8 cellular contexts compared by ENCODE assay signal in genomic region chr6:43772571-43773049, GRCh38. TPM values are rescaled to one million over a fixed set of nuclear protein-coding genes. Genes with fewer than 3 reads are reported as not detected.
DNase-seq lines count a peak whose midpoint lies in the region; ATAC-seq and TF ChIP-seq lines count a peak whose summit lies in the region.

No MANE protein-coding gene starts in this region.

- WGBS in heart right ventricle, 2 donors = 19 to 43% methylated on average over 7 of the region's 7 CpGs

- no peak for TF ChIP-seq CTCF in heart right ventricle (IDR thresholded peaks at IDR 0.05)

- H3K36me3 ChIP-seq in heart right ventricle = peaks cover 0 to 33% (median 4%) of the 10 kb centered on the region in 9 donors

- peak overlapping the region; percentile 85 to 98 (median 94) for H3K4me3 ChIP-seq in heart right ventricle

- H3K4me3 Mint-ChIP-seq in activated naive CD4-positive, alpha-beta T cell treated with anti-CD3 and anti-CD28 coated beads, Interleukin-2, amount 10 ng/mL, durations not matched to agents 7 days and 5 days = peak overlapping the region; percentile 96
- peak overlapping the region; percentile 80 for H3K4me3 Mint-ChIP-seq in activated CD8-positive, alpha-beta T cell treated with anti-CD3 and anti-CD28 coated beads, Interleukin-2, amount 10 ng/mL, durations not matched to agents 7 days and 5 days

- peak overlapping the region; percentile 84 for H3K27ac Mint-ChIP-seq in activated naive CD4-positive, alpha-beta T cell treated with anti-CD3 and anti-CD28 coated beads, Interleukin-2, amount 10 ng/mL, durations not matched to agents 7 days and 5 days
- peak overlapping the region; percentile 81 for H3K27ac Mint-ChIP-seq in activated CD8-positive, alpha-beta T cell treated with anti-CD3 and anti-CD28 coated beads, Interleukin-2, amount 10 ng/mL, durations not matched to agents 7 days and 5 days

- intact Hi-C loops in heart right ventricle (cut with DNase I) = loop anchor here in 7 of 10 donors (2.0 to 10.0 kb wide), 10 partner anchors 55 to 452 kb away; partner anchors contain the start of gene SLC29A1 (in 1 of the 7)

- peak overlapping the region; percentile 86 to 99 (median 95) for H3K27ac ChIP-seq in heart right ventricle

- no peaks in the 10 kb centered on the region for H3K9me3 ChIP-seq in heart right ventricle

- H3K27me3 ChIP-seq in heart right ventricle = no peaks in the 10 kb centered on the region

- no peak for ATAC-seq in activated CD8-positive, alpha-beta T cell treated with anti-CD3 and anti-CD28 coated beads, Interleukin-2, amount 10 ng/mL, durations not matched to agents 7 days and 5 days
- ATAC-seq in heart right ventricle (peak in 6 of 8 donors; percentile 2 to 27 (median 20)), GM21367 (IDR thresholded peaks at IDR 0.05; ENCODE audit: unreplicated experiment) (no peak)

- H3K4me1 Mint-ChIP-seq in activated naive CD4-positive, alpha-beta T cell treated with anti-CD3 and anti-CD28 coated beads, Interleukin-2, amount 10 ng/mL, durations not matched to agents 7 days and 5 days = peaks cover 52% of the 10 kb centered on the region
- peaks cover 58% of the 10 kb centered on the region for H3K4me1 Mint-ChIP-seq in activated CD8-positive, alpha-beta T cell treated with anti-CD3 and anti-CD28 coated beads, Interleukin-2, amount 10 ng/mL, durations not matched to agents 7 days and 5 days (ENCODE audit: low read depth)

- POLR2A ChIA-PET in activated CD8-positive, alpha-beta T cell treated with anti-CD3 and anti-CD28 coated beads, Interleukin-2, amount 10 ng/mL, durations not matched to agents 7 days and 5 days (lab: Charles Lee) = no interaction called here

- peaks cover 24% of the 10 kb centered on the region for H3K36me3 Mint-ChIP-seq in activated naive CD4-positive, alpha-beta T cell treated with anti-CD3 and anti-CD28 coated beads, Interleukin-2, amount 10 ng/mL, durations not matched to agents 7 days and 5 days
- H3K36me3 Mint-ChIP-seq in activated CD8-positive, alpha-beta T cell treated with anti-CD3 and anti-CD28 coated beads, Interleukin-2, amount 10 ng/mL, durations not matched to agents 7 days and 5 days (ENCODE audit: low read depth) = peaks cover 29% of the 10 kb centered on the region

- CTCF ChIA-PET in activated naive CD4-positive, alpha-beta T cell treated with anti-CD3 and anti-CD28 coated beads, Interleukin-2, amount 10 ng/mL, durations not matched to agents 7 days and 5 days (lab: Charles Lee) = interaction anchor here (0.7 to 6.4 kb wide), 15 partner anchors 10 to 307 kb away, joined by 3 to 61 read pairs (median 7); no protein-coding TSS in a partner anchor
- CTCF ChIA-PET in activated CD8-positive, alpha-beta T cell treated with anti-CD3 and anti-CD28 coated beads, Interleukin-2, amount 10 ng/mL, durations not matched to agents 7 days and 5 days (lab: Charles Lee) = interaction anchor here (0.6 to 5.5 kb wide), 19 partner anchors 11 to 307 kb away, joined by 3 to 64 read pairs (median 4); no protein-coding TSS in a partner anchor

- DNase-seq in activated naive CD4-positive, alpha-beta T cell treated with anti-CD3 and anti-CD28 coated beads, Interleukin-2, amount 10 ng/mL, durations not matched to agents 7 days and 5 days = no peak
- DNase-seq in activated naive CD4-positive, alpha-beta T cell treated with Interleukin-2 at 50 U/mL for 16 hours = no peak
- no peak for DNase-seq in activated CD8-positive, alpha-beta T cell treated with anti-CD3 and anti-CD28 coated beads, Interleukin-2, amount 10 ng/mL, durations not matched to agents 7 days and 5 days
- DNase-seq in heart right ventricle (peak; percentile 54 to 55), putamen (ENCODE audit: low spot score) (peak; percentile 22), AG08395 (ENCODE audit: low spot score) (no peak), KG1 (lab: John Stamatoyannopoulos, UW) (no peak)

- peaks cover 11% of the 10 kb centered on the region for H3K27me3 Mint-ChIP-seq in activated naive CD4-positive, alpha-beta T cell treated with anti-CD3 and anti-CD28 coated beads, Interleukin-2, amount 10 ng/mL, durations not matched to agents 7 days and 5 days
- no peaks in the 10 kb centered on the region for H3K27me3 Mint-ChIP-seq in activated CD8-positive, alpha-beta T cell treated with anti-CD3 and anti-CD28 coated beads, Interleukin-2, amount 10 ng/mL, durations not matched to agents 7 days and 5 days (ENCODE audit: low read depth)

- H3K4me1 ChIP-seq in heart right ventricle = peaks cover 19 to 74% (median 60%) of the 10 kb centered on the region in 9 donors

- no peaks in the 10 kb centered on the region for H3K9me3 Mint-ChIP-seq in activated naive CD4-positive, alpha-beta T cell treated with anti-CD3 and anti-CD28 coated beads, Interleukin-2, amount 10 ng/mL, durations not matched to agents 7 days and 5 days
- no peaks in the 10 kb centered on the region for H3K9me3 Mint-ChIP-seq in activated CD8-positive, alpha-beta T cell treated with anti-CD3 and anti-CD28 coated beads, Interleukin-2, amount 10 ng/mL, durations not matched to agents 7 days and 5 days (ENCODE audit: insufficient read depth)

RNA-seq across cellular contexts. Expression of gene VEGFA, which starts 2.6 kb away (rescaled TPM):
- total RNA-seq in activated CD8-positive, alpha-beta T cell treated with anti-CD3 and anti-CD28 coated beads, Interleukin-2, amount 10 ng/mL, durations not matched to agents 7 days and 5 days = 10 to 100 TPM; 37.9 to 39.3 TPM
- 100 to 1,000 TPM; 163 to 456 (median 216) TPM for total RNA-seq in heart right ventricle
- 100 to 1,000 TPM; 133 to 396 TPM for polyA plus RNA-seq in heart right ventricle

Comparison
In these comparisons a context has a peak if more than half of its experiments do, and no peak if none do; other contexts are left out.
1. DNase-seq: peak in heart right ventricle (2 of 2) and putamen (single experiment); none in activated naive CD4-positive, alpha-beta T cell treated with anti-CD3 and anti-CD28 coated beads, Interleukin-2, amount 10 ng/mL, durations not matched to agents 7 days and 5 days (single experiment), activated naive CD4-positive, alpha-beta T cell treated with Interleukin-2 at 50 U/mL for 16 hours (single experiment), activated CD8-positive, alpha-beta T cell treated with anti-CD3 and anti-CD28 coated beads, Interleukin-2, amount 10 ng/mL, durations not matched to agents 7 days and 5 days (single experiment), AG08395 (single experiment) and KG1 (single experiment).
2. ATAC-seq: peak in heart right ventricle (6 of 8); none in activated CD8-positive, alpha-beta T cell treated with anti-CD3 and anti-CD28 coated beads, Interleukin-2, amount 10 ng/mL, durations not matched to agents 7 days and 5 days (single experiment) and GM21367 (single experiment).
3. RNA of gene VEGFA, which starts 2.6 kb away (total RNA-seq): 163 to 456 TPM in heart right ventricle; 37.9 to 39.3 TPM in activated CD8-positive, alpha-beta T cell treated with anti-CD3 and anti-CD28 coated beads, Interleukin-2, amount 10 ng/mL, durations not matched to agents 7 days and 5 days; every median in the first group is over 4 times any median in the second.